ENCODE assay signal across 24 cellular contexts in the genomic region with DNA sequence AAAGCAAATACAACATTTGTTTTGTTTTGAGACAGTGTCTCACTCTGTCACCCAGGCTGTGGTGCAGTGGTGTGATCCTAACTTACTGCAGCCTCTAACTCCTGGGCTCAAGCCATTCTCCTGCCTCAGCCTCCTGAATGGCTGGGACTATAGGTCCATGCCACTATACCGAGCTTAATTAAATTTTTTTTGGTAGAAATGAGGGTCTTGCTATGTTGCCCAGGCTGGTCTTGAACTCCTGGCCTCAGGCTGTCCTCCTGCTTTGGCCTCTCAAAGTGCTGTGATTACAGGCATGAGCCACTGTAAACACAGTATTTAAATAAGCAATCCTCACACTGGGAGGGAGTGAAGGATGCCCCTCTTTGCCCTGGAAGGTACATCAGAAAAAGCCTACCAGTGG.
"Had no signal": no experiment of that assay in that cellular context is flagged by ENCODE, and none has a peak within 500 bp of the region (broad histone marks: within the 10 kb centered on the region; RNA-seq: fewer than 3 reads in every experiment).

No MANE protein-coding gene starts in this region.

- H3K27me3 Mint-ChIP-seq: activated naive CD8-positive, alpha-beta T cell had no signal

- H3K36me3 ChIP-seq: brain microvascular endothelial cell, cardiac muscle cell had no signal

- DNase-seq: activated CD4-positive, alpha-beta T cell treated with anti-CD3 and anti-CD28 coated beads for 48 hours; activated CD4-positive, alpha-beta T cell treated with anti-CD3 and anti-CD28 coated beads, Interleukin-2, amount 50 U/mL, for 4 hours; activated CD4-positive, CD25-positive, alpha-beta regulatory T cell treated with anti-CD3 and anti-CD28 coated beads, Interleukin-2, amount 50 U/mL, for 72 hours; activated CD8-positive, alpha-beta memory T cell treated with anti-CD3 and anti-CD28 coated beads, Interleukin-2, amount 50 U/mL, for 48 hours; activated CD8-positive, alpha-beta T cell treated with anti-CD3 and anti-CD28 coated beads, Interleukin-2, amount 10 ng/mL, durations not matched to agents 7 days and 5 days; activated gamma-delta T cell; activated naive CD4-positive, alpha-beta T cell treated with anti-CD3 and anti-CD28 coated beads for 36 hours; activated T-cell treated with anti-CD3 and anti-CD28 coated beads, Interleukin-2, amount 50 U/mL, for 4 hours; brain microvascular endothelial cell; Kasumi-1; KBM-7; NCI-H1105 treated with DMSO at 0.1 percent for 48 hours; NCI-H146; NCI-H187 treated with DMSO at 0.1 percent for 48 hours; NCI-H2081 treated with DMSO at 0.1 percent for 48 hours; NCI-H226; NCI-H510A; NCI-H526 treated with DMSO at 0.1 percent for 48 hours; NCI-H82; SIG-M5; T-helper 1 cell had no signal

- H3K27me3 ChIP-seq: brain microvascular endothelial cell, cardiac muscle cell had no signal

- H3K4me3 ChIP-seq: cardiac muscle cell had no signal

- H3K27ac ChIP-seq: brain microvascular endothelial cell, cardiac muscle cell had no signal

- H3K36me3 Mint-ChIP-seq: activated naive CD8-positive, alpha-beta T cell had no signal

- H3K9me3 Mint-ChIP-seq: activated naive CD4-positive, alpha-beta T cell treated with anti-CD3 and anti-CD28 coated beads for 36 hours; activated T-cell treated with anti-CD3 and anti-CD28 coated beads, Interleukin-2, amount 50 U/mL, for 4 hours; T-helper 2 cell treated with Interferon-gamma antibody and Interleukin-4, amounts not matched to agents 5 μg/mL and 100 μg/mL, for 36 hours had no signal

- H3K4me3 Mint-ChIP-seq: activated CD8-positive, alpha-beta T cell treated with anti-CD3 and anti-CD28 coated beads, Interleukin-2, amount 10 ng/mL, durations not matched to agents 7 days and 5 days; activated naive CD4-positive, alpha-beta T cell treated with anti-CD3 and anti-CD28 coated beads for 36 hours; activated naive CD8-positive, alpha-beta T cell; activated T-cell treated with anti-CD3 and anti-CD28 coated beads, Interleukin-2, amount 50 U/mL, for 4 hours; T-helper 2 cell treated with Interferon-gamma antibody and Interleukin-4, amounts not matched to agents 5 μg/mL and 100 μg/mL, for 36 hours had no signal

- ATAC-seq: activated CD8-positive, alpha-beta T cell treated with anti-CD3 and anti-CD28 coated beads, Interleukin-2, amount 10 ng/mL, durations not matched to agents 7 days and 5 days; activated T-cell treated with anti-CD3 and anti-CD28 coated beads, Interleukin-2, amount 50 U/mL, for 4 hours had no signal
